Comparison of ENCODE assay signal across 1 cellular context in the genomic region with DNA sequence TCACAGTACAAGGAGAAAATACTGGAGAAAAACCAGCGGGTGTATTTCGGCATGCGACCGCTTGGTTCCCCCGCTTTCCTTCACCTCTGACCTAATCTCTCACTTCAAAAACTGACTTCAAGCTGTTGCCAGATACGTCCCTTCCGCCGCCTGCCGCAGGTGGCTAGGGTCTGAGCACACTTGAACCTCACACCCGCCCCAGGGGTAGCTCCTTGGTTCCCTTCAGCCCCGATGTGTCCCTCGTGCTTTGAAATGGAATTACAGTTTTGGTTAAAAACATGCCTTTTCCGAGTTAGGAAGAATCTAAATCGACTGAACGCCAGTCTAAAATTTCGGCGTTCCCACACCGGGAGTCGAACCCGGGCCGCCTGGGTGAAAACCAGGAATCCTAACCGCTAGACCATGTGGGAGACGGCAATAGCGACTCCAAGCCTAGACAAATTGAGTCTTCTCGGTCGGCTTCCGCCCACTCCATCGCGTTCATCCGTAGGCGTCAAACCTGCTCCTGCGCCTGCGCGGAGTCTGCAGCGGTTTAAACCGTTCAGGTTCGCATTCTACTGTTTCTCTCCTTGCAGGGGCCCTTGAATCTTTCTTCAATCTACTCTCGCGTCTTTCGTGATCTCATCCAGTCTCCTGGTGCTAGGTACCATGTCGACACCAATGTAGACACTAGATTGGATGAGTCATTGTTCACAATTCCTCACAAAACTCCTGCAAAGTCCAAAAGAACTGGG.
TF ChIP-seq lines count a peak whose summit lies in the region.

No MANE protein-coding gene starts in this region.

TF ChIP-seq in GM12878, 131 proteins besides CTCF, POLR2A, EP300 and RAD21 (continued from another document and continues in another):
- TF ChIP-seq CEBPB (IDR thresholded peaks at IDR 0.05; ENCODE audit: borderline replicate concordance in 1 of 2, low read depth in 2 of 2, low read length in 2 of 2), result no peak
- 0 out of 2 replicates have a peak, but pooled peaks have one; percentile 27 for TF ChIP-seq BACH1 (IDR thresholded peaks at IDR 0.05; ENCODE audit: borderline replicate concordance)
- peak; percentile 82 for TF ChIP-seq IRF4 (IDR thresholded peaks at IDR 0.05; ENCODE audit: low read depth, low read length)
- TF ChIP-seq STAT1 (conservative IDR thresholded peaks at IDR 0.05), result peak; percentile 97
- peak; percentile 70; the same call in 1 of the 2 replicates for TF ChIP-seq MEF2A (IDR thresholded peaks at IDR 0.05; ENCODE audit: insufficient read depth, low read depth, low read length)
- TF ChIP-seq, protein P1, sequence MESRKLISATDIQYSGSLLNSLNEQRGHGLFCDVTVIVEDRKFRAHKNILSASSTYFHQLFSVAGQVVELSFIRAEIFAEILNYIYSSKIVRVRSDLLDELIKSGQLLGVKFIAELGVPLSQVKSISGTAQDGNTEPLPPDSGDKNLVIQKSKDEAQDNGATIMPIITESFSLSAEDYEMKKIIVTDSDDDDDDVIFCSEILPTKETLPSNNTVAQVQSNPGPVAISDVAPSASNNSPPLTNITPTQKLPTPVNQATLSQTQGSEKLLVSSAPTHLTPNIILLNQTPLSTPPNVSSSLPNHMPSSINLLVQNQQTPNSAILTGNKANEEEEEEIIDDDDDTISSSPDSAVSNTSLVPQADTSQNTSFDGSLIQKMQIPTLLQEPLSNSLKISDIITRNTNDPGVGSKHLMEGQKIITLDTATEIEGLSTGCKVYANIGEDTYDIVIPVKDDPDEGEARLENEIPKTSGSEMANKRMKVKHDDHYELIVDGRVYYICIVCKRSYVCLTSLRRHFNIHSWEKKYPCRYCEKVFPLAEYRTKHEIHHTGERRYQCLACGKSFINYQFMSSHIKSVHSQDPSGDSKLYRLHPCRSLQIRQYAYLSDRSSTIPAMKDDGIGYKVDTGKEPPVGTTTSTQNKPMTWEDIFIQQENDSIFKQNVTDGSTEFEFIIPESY (IDR thresholded peaks at IDR 0.05), result no peak
- TF ChIP-seq ESRRA (IDR thresholded peaks at IDR 0.05; ENCODE audit: low read length), result no peak
- TF ChIP-seq IRF3 (IDR thresholded peaks at IDR 0.05), result peak; percentile 50; the same call in 1 of the 2 replicates
- no peak for TF ChIP-seq ZZZ3 (IDR thresholded peaks at IDR 0.05; ENCODE audit: control insufficient read depth, insufficient read length, low read depth)
- TF ChIP-seq, protein P2, sequence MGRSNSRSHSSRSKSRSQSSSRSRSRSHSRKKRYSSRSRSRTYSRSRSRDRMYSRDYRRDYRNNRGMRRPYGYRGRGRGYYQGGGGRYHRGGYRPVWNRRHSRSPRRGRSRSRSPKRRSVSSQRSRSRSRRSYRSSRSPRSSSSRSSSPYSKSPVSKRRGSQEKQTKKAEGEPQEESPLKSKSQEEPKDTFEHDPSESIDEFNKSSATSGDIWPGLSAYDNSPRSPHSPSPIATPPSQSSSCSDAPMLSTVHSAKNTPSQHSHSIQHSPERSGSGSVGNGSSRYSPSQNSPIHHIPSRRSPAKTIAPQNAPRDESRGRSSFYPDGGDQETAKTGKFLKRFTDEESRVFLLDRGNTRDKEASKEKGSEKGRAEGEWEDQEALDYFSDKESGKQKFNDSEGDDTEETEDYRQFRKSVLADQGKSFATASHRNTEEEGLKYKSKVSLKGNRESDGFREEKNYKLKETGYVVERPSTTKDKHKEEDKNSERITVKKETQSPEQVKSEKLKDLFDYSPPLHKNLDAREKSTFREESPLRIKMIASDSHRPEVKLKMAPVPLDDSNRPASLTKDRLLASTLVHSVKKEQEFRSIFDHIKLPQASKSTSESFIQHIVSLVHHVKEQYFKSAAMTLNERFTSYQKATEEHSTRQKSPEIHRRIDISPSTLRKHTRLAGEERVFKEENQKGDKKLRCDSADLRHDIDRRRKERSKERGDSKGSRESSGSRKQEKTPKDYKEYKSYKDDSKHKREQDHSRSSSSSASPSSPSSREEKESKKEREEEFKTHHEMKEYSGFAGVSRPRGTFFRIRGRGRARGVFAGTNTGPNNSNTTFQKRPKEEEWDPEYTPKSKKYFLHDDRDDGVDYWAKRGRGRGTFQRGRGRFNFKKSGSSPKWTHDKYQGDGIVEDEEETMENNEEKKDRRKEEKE (IDR thresholded peaks at IDR 0.05), result no peak
- TF ChIP-seq CEBPZ (IDR thresholded peaks at IDR 0.05; ENCODE audit: low read depth, low read length), result no peak
- peak; percentile 35; the same call in 1 of the 2 replicates for TF ChIP-seq RB1 (IDR thresholded peaks at IDR 0.05; ENCODE audit: borderline replicate concordance)
- no peak for TF ChIP-seq RFX5 (IDR thresholded peaks at IDR 0.05; ENCODE audit: low read depth, low read length)
- TF ChIP-seq, protein P3, sequence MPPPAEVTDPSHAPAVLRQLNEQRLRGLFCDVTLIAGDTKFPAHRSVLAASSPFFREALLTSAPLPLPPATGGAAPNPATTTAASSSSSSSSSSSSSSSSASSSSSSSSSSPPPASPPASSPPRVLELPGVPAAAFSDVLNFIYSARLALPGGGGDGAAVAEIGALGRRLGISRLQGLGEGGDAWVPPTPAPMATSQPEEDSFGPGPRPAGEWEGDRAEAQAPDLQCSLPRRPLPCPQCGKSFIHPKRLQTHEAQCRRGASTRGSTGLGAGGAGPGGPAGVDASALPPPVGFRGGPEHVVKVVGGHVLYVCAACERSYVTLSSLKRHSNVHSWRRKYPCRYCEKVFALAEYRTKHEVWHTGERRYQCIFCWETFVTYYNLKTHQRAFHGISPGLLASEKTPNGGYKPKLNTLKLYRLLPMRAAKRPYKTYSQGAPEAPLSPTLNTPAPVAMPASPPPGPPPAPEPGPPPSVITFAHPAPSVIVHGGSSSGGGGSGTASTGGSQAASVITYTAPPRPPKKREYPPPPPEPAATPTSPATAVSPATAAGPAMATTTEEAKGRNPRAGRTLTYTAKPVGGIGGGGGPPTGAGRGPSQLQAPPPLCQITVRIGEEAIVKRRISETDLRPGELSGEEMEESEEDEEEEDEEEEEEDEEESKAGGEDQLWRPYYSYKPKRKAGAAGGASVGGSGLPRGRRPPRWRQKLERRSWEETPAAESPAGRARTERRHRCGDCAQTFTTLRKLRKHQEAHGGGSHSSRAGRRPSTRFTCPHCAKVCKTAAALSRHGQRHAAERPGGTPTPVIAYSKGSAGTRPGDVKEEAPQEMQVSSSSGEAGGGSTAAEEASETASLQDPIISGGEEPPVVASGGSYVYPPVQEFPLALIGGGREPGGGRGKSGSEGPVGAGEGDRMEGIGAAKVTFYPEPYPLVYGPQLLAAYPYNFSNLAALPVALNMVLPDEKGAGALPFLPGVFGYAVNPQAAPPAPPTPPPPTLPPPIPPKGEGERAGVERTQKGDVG (CRISPR knock-in tag; IDR thresholded peaks at IDR 0.05), result no peak
- TF ChIP-seq NR2C2 (IDR thresholded peaks at IDR 0.05; ENCODE audit: borderline replicate concordance, control insufficient read depth, insufficient read length, low read depth), result no peak
- 0 out of 2 replicates have a peak, but pooled peaks have one; percentile 49 for TF ChIP-seq HDAC2 (IDR thresholded peaks at IDR 0.05)
- peak; percentile 83 for TF ChIP-seq YY1 (IDR thresholded peaks at IDR 0.05; ENCODE audit: low read depth, low read length)
- TF ChIP-seq RAD51 (IDR thresholded peaks at IDR 0.05), result peak; percentile 78
- no peak for TF ChIP-seq IRF5 (IDR thresholded peaks at IDR 0.05; ENCODE audit: borderline replicate concordance)
- TF ChIP-seq GATAD2B (conservative IDR thresholded peaks at IDR 0.05; ENCODE audit: low read depth), result peak; percentile 85
- peak; percentile 95 for TF ChIP-seq NBN (IDR thresholded peaks at IDR 0.05)
- TF ChIP-seq BMI1 (IDR thresholded peaks at IDR 0.05; ENCODE audit: borderline replicate concordance), result no peak
- TF ChIP-seq ZBTB11 (CRISPR knock-in tag; IDR thresholded peaks at IDR 0.05), result no peak
- peak; percentile 12; the same call in 1 of the 2 replicates for TF ChIP-seq BRCA1 (IDR thresholded peaks at IDR 0.05; ENCODE audit: low read depth, low read length)
- TF ChIP-seq, protein P4, sequence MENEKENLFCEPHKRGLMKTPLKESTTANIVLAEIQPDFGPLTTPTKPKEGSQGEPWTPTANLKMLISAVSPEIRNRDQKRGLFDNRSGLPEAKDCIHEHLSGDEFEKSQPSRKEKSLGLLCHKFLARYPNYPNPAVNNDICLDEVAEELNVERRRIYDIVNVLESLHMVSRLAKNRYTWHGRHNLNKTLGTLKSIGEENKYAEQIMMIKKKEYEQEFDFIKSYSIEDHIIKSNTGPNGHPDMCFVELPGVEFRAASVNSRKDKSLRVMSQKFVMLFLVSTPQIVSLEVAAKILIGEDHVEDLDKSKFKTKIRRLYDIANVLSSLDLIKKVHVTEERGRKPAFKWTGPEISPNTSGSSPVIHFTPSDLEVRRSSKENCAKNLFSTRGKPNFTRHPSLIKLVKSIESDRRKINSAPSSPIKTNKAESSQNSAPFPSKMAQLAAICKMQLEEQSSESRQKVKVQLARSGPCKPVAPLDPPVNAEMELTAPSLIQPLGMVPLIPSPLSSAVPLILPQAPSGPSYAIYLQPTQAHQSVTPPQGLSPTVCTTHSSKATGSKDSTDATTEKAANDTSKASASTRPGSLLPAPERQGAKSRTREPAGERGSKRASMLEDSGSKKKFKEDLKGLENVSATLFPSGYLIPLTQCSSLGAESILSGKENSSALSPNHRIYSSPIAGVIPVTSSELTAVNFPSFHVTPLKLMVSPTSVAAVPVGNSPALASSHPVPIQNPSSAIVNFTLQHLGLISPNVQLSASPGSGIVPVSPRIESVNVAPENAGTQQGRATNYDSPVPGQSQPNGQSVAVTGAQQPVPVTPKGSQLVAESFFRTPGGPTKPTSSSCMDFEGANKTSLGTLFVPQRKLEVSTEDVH (IDR thresholded peaks at IDR 0.05; ENCODE audit: low read depth, partially characterized antibody), result no peak
- TF ChIP-seq CHD1 (IDR thresholded peaks at IDR 0.05; ENCODE audit: low read depth, low read length), result no peak
- peak; percentile 74 for TF ChIP-seq KLF5 (IDR thresholded peaks at IDR 0.05; ENCODE audit: partially characterized antibody)
- peak; percentile 68 for TF ChIP-seq ATF7 (IDR thresholded peaks at IDR 0.05; ENCODE audit: low read depth)
- TF ChIP-seq STAT3 (IDR thresholded peaks at IDR 0.05; ENCODE audit: low read depth, low read length), result no peak
- no peak for TF ChIP-seq MTA3 (IDR thresholded peaks at IDR 0.05; ENCODE audit: borderline replicate concordance, low read length)
- TF ChIP-seq SP1 (IDR thresholded peaks at IDR 0.05; ENCODE audit: low read depth, low read length), result no peak
- TF ChIP-seq ZNF207 (IDR thresholded peaks at IDR 0.05; ENCODE audit: borderline replicate concordance), result peak; percentile 96; the same call in 1 of the 2 replicates
- TF ChIP-seq POU2F2 (IDR thresholded peaks at IDR 0.05; ENCODE audit: borderline replicate concordance, low read depth, low read length), result no peak
- peak; percentile 100 for TF ChIP-seq ZNF24 (IDR thresholded peaks at IDR 0.05)
